In the genomic region with DNA sequence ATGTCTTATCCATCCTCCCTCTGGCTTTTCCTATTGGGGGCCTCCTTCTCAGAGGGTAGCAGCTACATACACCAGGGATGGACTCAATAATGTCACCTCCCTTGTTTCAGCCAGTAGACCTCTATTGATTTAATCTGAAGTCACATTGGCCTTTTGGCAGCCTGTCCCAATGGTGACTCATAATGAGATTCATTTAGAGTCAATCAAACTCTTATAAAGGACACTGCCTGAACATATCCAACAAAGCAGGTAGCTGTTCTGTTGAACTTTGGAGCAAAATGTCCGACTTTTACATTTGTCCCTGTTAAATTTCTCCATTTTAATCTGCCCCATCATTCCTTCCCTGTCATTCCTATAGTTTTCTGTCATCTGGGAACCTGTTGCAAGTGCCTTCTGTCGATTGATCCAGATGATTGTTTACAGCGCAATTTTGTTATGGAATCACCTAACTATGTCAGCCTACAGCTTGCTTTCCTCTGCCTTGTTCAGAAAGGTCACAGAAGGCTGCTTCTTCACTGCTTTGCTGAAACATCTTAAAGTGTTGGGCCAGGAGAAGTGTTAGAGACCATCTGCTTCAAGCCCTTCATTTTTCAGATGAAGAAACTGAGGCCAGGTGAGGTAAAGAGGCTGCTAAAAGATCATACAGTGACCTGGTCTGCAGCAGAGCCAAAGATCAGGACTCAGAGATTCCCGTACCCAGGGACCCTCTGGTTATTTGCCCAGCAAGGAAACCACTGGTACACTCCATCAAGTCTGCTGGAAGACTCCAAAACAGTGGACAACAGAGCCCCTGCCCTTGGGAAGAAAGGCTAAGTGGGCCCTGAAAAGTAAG, we compare ENCODE assay signal across 14 cellular contexts.
DNase-seq lines count a peak whose midpoint lies in the region; ATAC-seq and TF ChIP-seq lines count a peak whose summit lies in the region.
"Had no signal": no experiment of that assay in that cellular context is flagged by ENCODE, and none has a peak within 500 bp of the region (broad histone marks: within the 10 kb centered on the region; RNA-seq: fewer than 3 reads in every experiment).

No MANE protein-coding gene starts in this region.

- no peak for ATAC-seq in heart right ventricle
- ATAC-seq in Right ventricle myocardium superior (ENCODE audit: poor library complexity) = no peak
- no peak for ATAC-seq in GM19467 (IDR thresholded peaks at IDR 0.05; ENCODE audit: unreplicated experiment)
- ATAC-seq in HG03196 (IDR thresholded peaks at IDR 0.05; ENCODE audit: unreplicated experiment) = no peak
- ATAC-seq: naive thymus-derived CD8-positive, alpha-beta T cell had no signal

- 96 to 97% methylated on average over 4 of the region's 4 CpGs for WGBS in heart right ventricle, 2 donors

- TF ChIP-seq POLR2A in vagina (IDR thresholded peaks at IDR 0.05) = no peak

- H3K27ac Mint-ChIP-seq in osteocyte (ENCODE audit: unreplicated experiment) = no peak overlapping the region
- H3K27ac Mint-ChIP-seq: HFFc6; T-helper 2 cell treated with Interferon-gamma antibody and Interleukin-4, amounts not matched to agents 5 μg/mL and 100 μg/mL, for 36 hours had no signal

- no peaks in the 10 kb centered on the region for H3K27me3 ChIP-seq in heart right ventricle
- H3K27me3 ChIP-seq in vagina = no peaks in the 10 kb centered on the region

- no peaks in the 10 kb centered on the region for H3K36me3 Mint-ChIP-seq in osteocyte (ENCODE audit: unreplicated experiment)
- H3K36me3 Mint-ChIP-seq: naive thymus-derived CD8-positive, alpha-beta T cell had no signal

- peak overlapping the region in 9 of 10 donors; percentile 79 to 92 (median 86) for H3K27ac ChIP-seq in heart right ventricle
- peak overlapping the region; percentile 92 for H3K27ac ChIP-seq in vagina

- H3K4me3 ChIP-seq in heart right ventricle (no peak overlapping the region), vagina (no peak overlapping the region)

- intact Hi-C loops in heart right ventricle (cut with DNase I) = loop anchor here in 5 of 10 donors (5.0 to 10.0 kb wide), 7 partner anchors 81 to 409 kb away; no protein-coding TSS in a partner anchor
- intact Hi-C loops in Right ventricle myocardium superior (cut with DNase I) = loop anchor here (5.0 kb wide), 1 partner anchor 89 kb away; no protein-coding TSS in a partner anchor
- intact Hi-C loops in vagina (cut with DNase I) = loop anchor here (5.0 to 10.0 kb wide), 2 partner anchors 104 to 203 kb away; partner anchors contain the start of gene ETS2

- H3K4me3 Mint-ChIP-seq in osteocyte (ENCODE audit: unreplicated experiment) = no peak overlapping the region
- H3K4me3 Mint-ChIP-seq: HFFc6; naive thymus-derived CD8-positive, alpha-beta T cell; T-helper 2 cell treated with Interferon-gamma antibody and Interleukin-4, amounts not matched to agents 5 μg/mL and 100 μg/mL, for 36 hours had no signal

- H3K9me3 ChIP-seq in heart right ventricle (no peaks in the 10 kb centered on the region), vagina (no peaks in the 10 kb centered on the region)

- peaks cover 25% of the 10 kb centered on the region for H3K4me1 Mint-ChIP-seq in osteocyte (ENCODE audit: unreplicated experiment)

- TF ChIP-seq CTCF in heart right ventricle (IDR thresholded peaks at IDR 0.05) (no peak), osteocyte (IDR thresholded peaks at IDR 0.05) (no peak), vagina (IDR thresholded peaks at IDR 0.05) (no peak)

- H3K4me1 ChIP-seq in heart right ventricle (peaks cover 20 to 83% (median 58%) of the 10 kb centered on the region in 9 donors), vagina (peaks cover 80% of the 10 kb centered on the region)

- H3K27me3 Mint-ChIP-seq in osteocyte (ENCODE audit: unreplicated experiment) = peaks cover 4% of the 10 kb centered on the region

- H3K36me3 ChIP-seq in heart right ventricle = no peaks in the 10 kb centered on the region
- H3K36me3 ChIP-seq in vagina = no peaks in the 10 kb centered on the region

- DNase-seq in heart right ventricle = no peak
- no peak for DNase-seq in Right ventricle myocardium superior
- peak; percentile 33 for DNase-seq in ecto neural progenitor cell (ENCODE audit: low spot score)
- peak; percentile 56 for DNase-seq in osteocyte (ENCODE audit: extremely low spot score, unreplicated experiment)
- DNase-seq in vagina (ENCODE audit: extremely low spot score in 2 of 2) = peak; percentile 64 to 77
- DNase-seq in NK-92 treated with Interleukin-12 subunit alpha and Interleukin-12 subunit beta, amount 100 ng/mL, for 24 hours (lab: John Stamatoyannopoulos, UW) = no peak
- DNase-seq: activated CD4-positive, alpha-beta T cell treated with anti-CD3 and anti-CD28 coated beads, Interleukin-2, amount 50 U/mL, for 1 hour; effector memory CD4-positive, alpha-beta T cell; HFFc6; kidney glomerular epithelial cell; naive thymus-derived CD8-positive, alpha-beta T cell had no signal

- no peaks in the 10 kb centered on the region for H3K9me3 Mint-ChIP-seq in osteocyte (ENCODE audit: unreplicated experiment)
- H3K9me3 Mint-ChIP-seq: HFFc6; naive thymus-derived CD8-positive, alpha-beta T cell; T-helper 2 cell treated with Interferon-gamma antibody and Interleukin-4, amounts not matched to agents 5 μg/mL and 100 μg/mL, for 36 hours had no signal

Comparison
In these comparisons a context has a peak if more than half of its experiments do, and no peak if none do; other contexts are left out.
1. DNase-seq: peak in ecto neural progenitor cell (single experiment), osteocyte (single experiment) and vagina (2 of 2); none in heart right ventricle (0 of 2), Right ventricle myocardium superior (single experiment) and NK-92 treated with Interleukin-12 subunit alpha and Interleukin-12 subunit beta, amount 100 ng/mL, for 24 hours (single experiment).